ENCODE assay signal across 25 cellular contexts in genomic region chr7:134339475-134339874, GRCh38.
"Had no signal": no experiment of that assay in that cellular context is flagged by ENCODE, and none has a peak within 500 bp of the region (broad histone marks: within the 10 kb centered on the region; RNA-seq: fewer than 3 reads in every experiment).

No MANE protein-coding gene starts in this region.

- H3K27ac ChIP-seq: left lung, parathyroid adenoma, right atrium auricular region, skin epidermis, stomach, testis, thyroid gland, transverse colon, upper lobe of left lung, vagina had no signal

- H3K4me3 ChIP-seq: left lung, lung, right atrium auricular region, skin epidermis, stomach, testis, thyroid gland, transverse colon, upper lobe of left lung, vagina had no signal

- H3K9ac ChIP-seq: parathyroid adenoma had no signal

- H3K4me1 ChIP-seq: left lung, parathyroid adenoma, right atrium auricular region, stomach, testis, thyroid gland, transverse colon, upper lobe of left lung, vagina had no signal

- H3K9me3 ChIP-seq: left lung, right atrium auricular region, stomach, testis, thyroid gland, transverse colon, upper lobe of left lung, vagina had no signal

- FAIRE-seq: keratinocyte had no signal

- H3K27me3 ChIP-seq: right atrium auricular region, testis, thyroid gland, transverse colon, upper lobe of left lung, vagina had no signal

- ATAC-seq: left cardiac atrium; left lung; naive thymus-derived CD4-positive, alpha-beta T cell; natural killer cell treated with Interleukin-12 subunit alpha and Interleukin-12 subunit beta and Interleukin-15 and Interleukin-18, amount 100 ng/mL, for 72 hours; sciatic nerve; stimulated activated naive B cell treated with anti-CD40 and anti-IgM and Interleukin-4, amounts not matched to agents 10 μg/mL and 1 μg/mL and 100 μg/mL, for 72 hours; stimulated activated naive CD8-positive, alpha-beta T cell treated with anti-CD3 and anti-CD28 coated beads, Interleukin-15, Interleukin-2, amounts not matched to agents 100 U/mL and 50 U/mL, for 24 hours had no signal

- H3K36me3 ChIP-seq: left lung, right atrium auricular region, stomach, thyroid gland, transverse colon, upper lobe of left lung, vagina had no signal

- DNase-seq: hippocampal formation; kidney glomerular epithelial cell; left cardiac atrium; left lung; mesendoderm; naive thymus-derived CD4-positive, alpha-beta T cell; stimulated activated CD4-positive, alpha-beta T cell treated with anti-CD3 and anti-CD28 coated beads, Interleukin-12 subunit alpha, Interleukin-12 subunit beta, amount 100 ng/mL, for 4 hours; stimulated activated CD4-positive, alpha-beta T cell treated with anti-CD3 and anti-CD28 coated beads, Interleukin-15, amount 100 ng/mL, for 24 hours; stimulated activated CD4-positive, alpha-beta T cell treated with anti-CD3 and anti-CD28 coated beads, Interleukin-2, amount 100 ng/mL, for 24 hours; stimulated activated CD4-positive, alpha-beta T cell treated with anti-CD3 and anti-CD28 coated beads, Interleukin-4, amount 100 ng/mL, for 1 hour; stimulated activated naive B cell treated with anti-CD40 and anti-IgM and Interleukin-4, amounts not matched to agents 10 μg/mL and 1 μg/mL and 100 μg/mL, for 72 hours; stimulated activated naive CD8-positive, alpha-beta T cell treated with anti-CD3 and anti-CD28 coated beads, Interleukin-15, Interleukin-2, amounts not matched to agents 100 U/mL and 50 U/mL, for 24 hours; stomach; testis; thyroid gland; transverse colon; upper lobe of left lung had no signal
